ENCODE assay signal across 24 cellular contexts in the genomic region with DNA sequence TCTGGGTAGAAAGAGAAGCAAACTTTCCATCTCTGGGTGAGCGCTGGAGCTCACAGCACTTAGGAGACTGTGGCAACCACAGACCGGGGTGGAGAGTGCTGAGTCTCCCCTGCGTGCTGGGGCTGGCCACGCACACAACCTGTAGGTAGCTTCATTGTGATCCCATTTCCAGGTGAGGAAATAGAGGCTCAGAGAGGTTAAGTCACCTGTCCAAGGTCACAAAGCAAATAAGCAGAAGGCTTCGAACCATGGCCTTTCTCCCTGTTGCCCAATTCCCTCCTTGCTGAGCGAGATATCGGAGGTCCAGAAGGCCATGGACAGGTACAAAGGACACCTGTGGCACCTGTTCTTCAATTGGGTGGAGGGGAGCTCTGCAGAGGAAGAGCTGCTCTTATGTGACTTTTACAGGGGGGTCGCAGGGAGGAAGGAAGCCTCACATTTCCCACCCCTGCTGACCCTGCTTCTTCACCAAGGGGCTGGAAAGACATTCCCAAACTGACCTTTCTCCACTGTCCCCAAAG. TPM values are rescaled to one million over a fixed set of nuclear protein-coding genes. Genes with fewer than 3 reads are reported as not detected.
DNase-seq lines count a peak whose midpoint lies in the region; ATAC-seq and TF ChIP-seq lines count a peak whose summit lies in the region.
"Had no signal": no experiment of that assay in that cellular context is flagged by ENCODE, and none has a peak within 500 bp of the region (broad histone marks: within the 10 kb centered on the region; RNA-seq: fewer than 3 reads in every experiment).

No MANE protein-coding gene starts in this region.

- H3F3A ChIP-seq in PC-3 (ENCODE audit: low read length, unreplicated experiment) = no peaks in the 10 kb centered on the region

- no peaks in the 10 kb centered on the region for H3K36me3 Mint-ChIP-seq in activated T-cell treated with anti-CD3 and anti-CD28 coated beads, Interleukin-2, amount 50 U/mL, for 24 hours (ENCODE audit: low read depth)
- H3K36me3 Mint-ChIP-seq in activated T-cell treated with anti-CD3 and anti-CD28 coated beads, Interleukin-2, amount 50 U/mL, for 4 hours (ENCODE audit: insufficient read depth) = no peaks in the 10 kb centered on the region
- H3K36me3 Mint-ChIP-seq: activated naive CD8-positive, alpha-beta T cell treated with anti-CD3 and anti-CD28 coated beads for 36 hours had no signal

- ATAC-seq in activated T-cell treated with anti-CD3 and anti-CD28 coated beads, Interleukin-2, amount 50 U/mL, for 4 hours = no peak
- ATAC-seq in PC-3 = no peak
- ATAC-seq: T-helper 17 cell had no signal

- H3K4me1 Mint-ChIP-seq in activated T-cell treated with anti-CD3 and anti-CD28 coated beads, Interleukin-2, amount 50 U/mL, for 24 hours (ENCODE audit: low read depth) = no peaks in the 10 kb centered on the region
- H3K4me1 Mint-ChIP-seq in activated T-cell treated with anti-CD3 and anti-CD28 coated beads, Interleukin-2, amount 50 U/mL, for 4 hours (ENCODE audit: low read depth) = no peaks in the 10 kb centered on the region
- H3K4me1 Mint-ChIP-seq: activated naive CD8-positive, alpha-beta T cell treated with anti-CD3 and anti-CD28 coated beads for 36 hours; B cell had no signal

- no peaks in the 10 kb centered on the region for H3K9me2 ChIP-seq in hepatocyte (replicated peaks; ENCODE audit: insufficient read depth)
- H3K9me2 ChIP-seq in PC-3 (replicated peaks; ENCODE audit: low read length) = no peaks in the 10 kb centered on the region

- H3K4me3 ChIP-seq in hepatocyte (no peak overlapping the region), osteoblast (ENCODE audit: insufficient read depth, low read length) (no peak overlapping the region), tibial artery (no peak overlapping the region), PC-3 (ENCODE audit: low read length) (no peak overlapping the region)
- H3K4me3 ChIP-seq: stomach had no signal

- no peaks in the 10 kb centered on the region for H3K9me3 ChIP-seq in hepatocyte (ENCODE audit: low read depth)
- H3K9me3 ChIP-seq in osteoblast (ENCODE audit: low read depth, low read length) = no peaks in the 10 kb centered on the region
- H3K9me3 ChIP-seq in tibial artery = no peaks in the 10 kb centered on the region
- no peaks in the 10 kb centered on the region for H3K9me3 ChIP-seq in PC-3 (ENCODE audit: low read length)
- H3K9me3 ChIP-seq: stomach had no signal

- H3K4me2 ChIP-seq in hepatocyte (peak overlapping the region; percentile 29), osteoblast (ENCODE audit: insufficient read depth, low read length) (no peak overlapping the region), PC-3 (ENCODE audit: low read length) (no peak overlapping the region)

- H3K4me1 ChIP-seq in hepatocyte (ENCODE audit: insufficient read depth) (peaks cover 86% of the 10 kb centered on the region), osteoblast (ENCODE audit: insufficient read depth, low read length) (peaks cover 51% of the 10 kb centered on the region), tibial artery (peaks cover 3 to 98% (median 69%) of the 10 kb centered on the region in 4 donors), PC-3 (ENCODE audit: insufficient read depth, low read length) (peaks cover 28% of the 10 kb centered on the region)
- H3K4me1 ChIP-seq: stomach had no signal

- H3K79me2 ChIP-seq in hepatocyte (peaks cover 26% of the 10 kb centered on the region), osteoblast (ENCODE audit: insufficient read depth, low read length) (peaks cover 62% of the 10 kb centered on the region), PC-3 (ENCODE audit: low read length) (no peaks in the 10 kb centered on the region)

- H2AFZ ChIP-seq in hepatocyte (no peak overlapping the region), osteoblast (ENCODE audit: low read length) (no peak overlapping the region), PC-3 (ENCODE audit: low read length) (no peak overlapping the region)

- H3K9ac ChIP-seq in PC-3 (ENCODE audit: low read length) = no peak overlapping the region

- H3K9me3 Mint-ChIP-seq in activated T-cell treated with anti-CD3 and anti-CD28 coated beads, Interleukin-2, amount 50 U/mL, for 24 hours = no peaks in the 10 kb centered on the region
- H3K9me3 Mint-ChIP-seq in activated T-cell treated with anti-CD3 and anti-CD28 coated beads, Interleukin-2, amount 50 U/mL, for 4 hours = no peaks in the 10 kb centered on the region
- H3K9me3 Mint-ChIP-seq: activated naive CD8-positive, alpha-beta T cell treated with anti-CD3 and anti-CD28 coated beads for 36 hours; HFFc6 had no signal

- H3K27me3 Mint-ChIP-seq in activated T-cell treated with anti-CD3 and anti-CD28 coated beads, Interleukin-2, amount 50 U/mL, for 24 hours = no peaks in the 10 kb centered on the region
- no peaks in the 10 kb centered on the region for H3K27me3 Mint-ChIP-seq in activated T-cell treated with anti-CD3 and anti-CD28 coated beads, Interleukin-2, amount 50 U/mL, for 4 hours (ENCODE audit: low read depth)
- H3K27me3 Mint-ChIP-seq: B cell had no signal

- no peak for TF ChIP-seq CTCF in hepatocyte (IDR thresholded peaks at IDR 0.05; ENCODE audit: poor library complexity)
- no peak for TF ChIP-seq CTCF in osteoblast (IDR thresholded peaks at IDR 0.05; ENCODE audit: extremely low read depth, low read depth, low read length)
- TF ChIP-seq CTCF in tibial artery (IDR thresholded peaks at IDR 0.05) = no peak
- TF ChIP-seq CTCF in PC-3 (conservative IDR thresholded peaks at IDR 0.05; ENCODE audit: low read depth, low read length) = no peak

- intact Hi-C loops in tibial artery (cut with DNase I; ENCODE audit: low total_unique reads) = no loop called here
- intact Hi-C loops in PC-3 (cut with micrococcal nuclease) = no loop called here

- H3K27me3 ChIP-seq in hepatocyte (no peaks in the 10 kb centered on the region), osteoblast (ENCODE audit: insufficient read depth, low read length) (no peaks in the 10 kb centered on the region), tibial artery (no peaks in the 10 kb centered on the region), PC-3 (ENCODE audit: low read length) (no peaks in the 10 kb centered on the region)
- H3K27me3 ChIP-seq: stomach had no signal

- peak overlapping the region; percentile 26 for H3K27ac Mint-ChIP-seq in activated T-cell treated with anti-CD3 and anti-CD28 coated beads, Interleukin-2, amount 50 U/mL, for 24 hours
- H3K27ac Mint-ChIP-seq: activated naive CD8-positive, alpha-beta T cell treated with anti-CD3 and anti-CD28 coated beads for 36 hours; B cell; HFFc6; T-helper 17 cell had no signal

- BruUV-seq in PC-3 (replicated peaks; lab: Mats Ljungman, UMichigan) = no TSS peak

- H3K36me3 ChIP-seq in hepatocyte (replicated peaks; ENCODE audit: insufficient read depth, low read depth) (no peaks in the 10 kb centered on the region), osteoblast (ENCODE audit: insufficient read depth, low read length) (no peaks in the 10 kb centered on the region), tibial artery (peaks cover 0 to 4% (median 0%) of the 10 kb centered on the region in 3 donors), PC-3 (ENCODE audit: low read depth, low read length) (no peaks in the 10 kb centered on the region; the same call in 1 of the 2 replicates)
- H3K36me3 ChIP-seq: stomach had no signal

- peak overlapping the region; percentile 93 for H3K27ac ChIP-seq in hepatocyte
- H3K27ac ChIP-seq in osteoblast (ENCODE audit: low read depth, low read length) = no peak overlapping the region
- H3K27ac ChIP-seq in tibial artery = peak overlapping the region; percentile 4 to 25
- no peak overlapping the region for H3K27ac ChIP-seq in PC-3 (ENCODE audit: low read length)
- H3K27ac ChIP-seq: 22Rv1 had no signal

- no peak for DNase-seq in activated T-cell treated with anti-CD3 and anti-CD28 coated beads, Interleukin-2, amount 50 U/mL, for 24 hours
- DNase-seq in activated T-cell treated with anti-CD3 and anti-CD28 coated beads, Interleukin-2, amount 50 U/mL, for 4 hours = no peak
- DNase-seq in hepatocyte (ENCODE audit: low spot score) (no peak), osteoblast (ENCODE audit: insufficient read length, low spot score, missing footprints) (peak; percentile 63), tibial artery (no peak), PC-3 (no peak), HEK293T (ENCODE audit: extremely low spot score) (no peak), NCI-H1930 (lab: John Stamatoyannopoulos, UW) (no peak)
- DNase-seq: activated CD8-positive, alpha-beta memory T cell treated with anti-CD3 and anti-CD28 coated beads for 24 hours; activated naive CD8-positive, alpha-beta T cell treated with anti-CD3 and anti-CD28 coated beads for 36 hours; effector memory CD4-positive, alpha-beta T cell; HFFc6; Kasumi-1; midbrain; NCI-H1092 treated with DMSO at 0.1 percent for 48 hours; NCI-H2081 treated with DMSO at 0.1 percent for 48 hours; NCI-H524; nucleus accumbens; SHP77 treated with DMSO at 0.1 percent for 48 hours; stimulated activated CD4-positive, alpha-beta T cell treated with anti-CD3 and anti-CD28 coated beads, Interleukin-2, amount 100 ng/mL, for 48 hours; T-helper 17 cell had no signal

- CTCF ChIA-PET in PC-3 (lab: Charles Lee) = interaction anchor here (1.1 kb wide), 1 partner anchor 31 kb away, joined by 4 read pairs; no protein-coding TSS in a partner anchor
- CTCF ChIA-PET in HEK293T (lab: Yijun Ruan, JAX) = interaction anchor here (0.7 to 1.6 kb wide), 3 partner anchors 60 to 71 kb away, joined by 3 to 6 read pairs (median 4); no protein-coding TSS in a partner anchor

- POLR2A ChIA-PET in PC-3 (lab: Charles Lee; ENCODE audit: unreplicated experiment) = interaction anchor here (0.6 kb wide), 1 partner anchor 19 kb away, joined by 3 read pairs; no protein-coding TSS in a partner anchor
- POLR2A ChIA-PET in HEK293T (lab: Yijun Ruan, JAX) = no interaction called here

- no peak overlapping the region for H3K4me3 Mint-ChIP-seq in activated T-cell treated with anti-CD3 and anti-CD28 coated beads, Interleukin-2, amount 50 U/mL, for 24 hours
- no peak overlapping the region for H3K4me3 Mint-ChIP-seq in activated T-cell treated with anti-CD3 and anti-CD28 coated beads, Interleukin-2, amount 50 U/mL, for 4 hours
- H3K4me3 Mint-ChIP-seq: activated naive CD8-positive, alpha-beta T cell treated with anti-CD3 and anti-CD28 coated beads for 36 hours; B cell; HFFc6; T-helper 17 cell had no signal

- no peaks in the 10 kb centered on the region for H4K20me1 ChIP-seq in hepatocyte (ENCODE audit: insufficient read depth, poor library complexity, severe bottlenecking)
- peaks cover 30% of the 10 kb centered on the region for H4K20me1 ChIP-seq in osteoblast (ENCODE audit: insufficient read depth, low read length)
- H4K20me1 ChIP-seq in PC-3 (ENCODE audit: low read length) = no peaks in the 10 kb centered on the region

- 68% methylated on average over 8 of the region's 8 CpGs for WGBS in hepatocyte (ENCODE audit: low lambda C conversion rate, missing lambda C conversion rate)

RNA-seq across cellular contexts. Expression of gene ZCCHC24, which starts 39.4 kb away (rescaled TPM):
- total RNA-seq in activated T-cell treated with anti-CD3 and anti-CD28 coated beads, Interleukin-2, amount 50 U/mL, for 4 hours = under 1 TPM; 0.26 to 0.92 (median 0.63) TPM
- total RNA-seq in hepatocyte (18.3 and 20.1 TPM in 2 replicates), osteoblast (48.5 and 69.5 TPM in 2 replicates), PC-3 (2014; rRNA removed) (32.9 and 40.7 TPM in 2 replicates)
- polyA plus RNA-seq in hepatocyte = 14.5 and 20.6 TPM in 2 replicates

RNA-seq across cellular contexts. Expression of gene PPIF, which starts 58.8 kb away (rescaled TPM):
- 100 to 1,000 TPM; 199 to 232 (median 203) TPM for total RNA-seq in activated T-cell treated with anti-CD3 and anti-CD28 coated beads, Interleukin-2, amount 50 U/mL, for 4 hours
- total RNA-seq in hepatocyte (64.3 and 79.4 TPM in 2 replicates), osteoblast (37.7 and 39.1 TPM in 2 replicates), PC-3 (2014; rRNA removed) (381 and 472 TPM in 2 replicates)
- polyA plus RNA-seq in hepatocyte = 69.7 and 70.3 TPM in 2 replicates

Comparison
In these comparisons a context has a peak if more than half of its experiments do, and no peak if none do; other contexts are left out.
1. H3K27ac ChIP-seq: peak in hepatocyte (single experiment) and tibial artery (2 of 2); none in osteoblast (single experiment) and PC-3 (single experiment).
2. RNA of gene ZCCHC24, which starts 39.4 kb away (total RNA-seq): 48.5 to 69.5 TPM in osteoblast, 32.9 to 40.7 TPM in PC-3 and 18.3 to 20.1 TPM in hepatocyte; 0.26 to 0.92 TPM in activated T-cell treated with anti-CD3 and anti-CD28 coated beads, Interleukin-2, amount 50 U/mL, for 4 hours; every median in the first group is over 10 times any median in the second.